ENCODE assay signal across 1 cellular context in genomic region chr5:169581580-169582227, GRCh38.
TF ChIP-seq lines count a peak whose summit lies in the region.

No MANE protein-coding gene starts in this region.

TF ChIP-seq in WTC11, 78 proteins besides CTCF, POLR2A, EP300 and RAD21 (continued from another document):
- TF ChIP-seq STAT6 (CRISPR knock-in tag; conservative IDR thresholded peaks at IDR 0.05; ENCODE audit: low read depth) (no peak), ATF1 (CRISPR knock-in tag; IDR thresholded peaks at IDR 0.05) (no peak), ZNF281 (CRISPR knock-in tag; IDR thresholded peaks at IDR 0.05) (no peak), NR3C1 (CRISPR knock-in tag; conservative IDR thresholded peaks at IDR 0.05; ENCODE audit: low read depth) (no peak)
